In the genomic region with DNA sequence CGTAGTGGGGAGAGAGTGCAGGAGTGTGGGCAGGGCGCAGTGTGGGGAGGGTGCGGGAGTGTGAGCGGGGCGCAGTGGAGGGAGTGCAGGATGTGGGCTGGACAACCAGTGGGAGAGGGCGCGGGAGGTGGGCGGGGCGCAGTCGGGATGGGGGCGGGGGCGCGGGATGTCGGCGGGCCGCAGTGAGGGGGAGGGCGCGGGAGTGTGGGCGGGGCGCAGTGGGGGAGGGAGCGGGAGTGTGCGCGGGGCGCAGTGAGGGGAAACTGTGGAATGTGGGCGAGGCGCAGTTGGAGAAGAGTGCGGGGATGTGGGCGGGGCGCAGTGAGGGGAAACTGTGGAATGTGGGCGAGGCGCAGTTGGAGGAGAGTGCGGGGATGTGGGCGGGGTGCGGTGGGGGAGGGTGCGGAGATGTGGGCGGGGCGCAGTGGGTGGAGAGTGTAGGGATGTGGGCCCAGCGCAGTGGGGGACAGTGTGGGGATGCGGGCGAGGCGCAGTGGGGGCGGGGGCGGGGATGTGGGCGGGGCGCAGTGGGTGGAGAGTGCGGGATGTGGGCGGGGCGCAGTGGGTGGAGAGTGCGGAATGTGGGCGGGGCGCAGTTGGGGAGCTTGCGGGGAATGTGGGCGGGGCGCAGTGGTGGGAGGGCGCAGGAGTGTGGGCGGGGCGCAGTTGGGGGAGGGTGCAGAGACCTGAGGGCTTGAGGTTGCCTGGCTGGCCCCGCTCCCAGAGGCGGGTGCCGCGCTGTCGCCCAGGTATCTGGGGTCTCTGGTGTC, we compare ENCODE assay signal across 8 cellular contexts. TPM values are rescaled to one million over a fixed set of nuclear protein-coding genes. Genes with fewer than 3 reads are reported as not detected.
DNase-seq lines count a peak whose midpoint lies in the region; ATAC-seq and TF ChIP-seq lines count a peak whose summit lies in the region.

Gene NXNL2 (plus strand): TSS at position 723 of the 770 bp plus-strand sequence. CDS start 257 bp downstream, outside the sequence.

- CTCF ChIA-PET in PC-9 (lab: Charles Lee) (interaction anchor here (0.5 to 0.6 kb wide), 4 partner anchors 11 to 820 kb away, joined by 3 to 4 read pairs (median 3); no protein-coding TSS in a partner anchor), GM10248 (lab: Yijun Ruan, JAX) (no interaction called here)

- H3K9me3 ChIP-seq in PC-9 (ENCODE audit: insufficient read depth, low read depth) (no peaks in the 10 kb centered on the region), right atrium auricular region (no peaks in the 10 kb centered on the region)

- H3K79me2 ChIP-seq in PC-9 (ENCODE audit: low read depth), result no peaks in the 10 kb centered on the region

- H3F3A ChIP-seq in PC-9 (ENCODE audit: insufficient read depth, low read depth), result peaks cover 18% of the 10 kb centered on the region

- H3K27me3 Mint-ChIP-seq in progenitor cell of endocrine pancreas, result peaks cover 78% of the 10 kb centered on the region

- H3K4me1 ChIP-seq in PC-9 (replicated peaks; ENCODE audit: insufficient read depth) (peaks cover 33% of the 10 kb centered on the region), right atrium auricular region (peaks cover 0 to 24% of the 10 kb centered on the region in 2 donors)

- peaks cover 18% of the 10 kb centered on the region for H3K4me1 Mint-ChIP-seq in progenitor cell of endocrine pancreas (ENCODE audit: low read depth)

- H3K9me3 Mint-ChIP-seq in progenitor cell of endocrine pancreas (ENCODE audit: low read depth), result no peaks in the 10 kb centered on the region

- H3K9me2 ChIP-seq in PC-9 (ENCODE audit: insufficient read depth), result no peaks in the 10 kb centered on the region

- intact Hi-C loops in PC-9 (cut with micrococcal nuclease; ENCODE audit: unreplicated experiment), result loop anchor here (1.0 to 5.0 kb wide), 5 partner anchors 44 to 362 kb away; no protein-coding TSS in a partner anchor

- no peak for ATAC-seq in GM18873 (IDR thresholded peaks at IDR 0.05; ENCODE audit: low FRiP score, unreplicated experiment)

- peak within 1 kb of the TSS; percentile 61 for H3K4me3 Mint-ChIP-seq in progenitor cell of endocrine pancreas (ENCODE audit: low read depth)

- H4K20me1 ChIP-seq in PC-9 (ENCODE audit: insufficient read depth), result no peaks in the 10 kb centered on the region

- BruUV-seq in PC-9 (replicated peaks; lab: Mats Ljungman, UMichigan), result no TSS peak

- H3K27ac ChIP-seq in PC-9 (peak within 1 kb of the TSS; percentile 65), right atrium auricular region (peak within 1 kb of the TSS; percentile 43 to 67)

- peak within 1 kb of the TSS; percentile 90 for H2AFZ ChIP-seq in PC-9

- DNase-seq in EL (peak; percentile 91), PC-9 (peak; percentile 55 to 90), amniotic stem cell (lab: John Stamatoyannopoulos, UW) (peak; percentile 61), right atrium auricular region (ENCODE audit: low spot score) (peak; percentile 66), progenitor cell of endocrine pancreas (ENCODE audit: low spot score, unreplicated experiment) (peak; percentile 57), HT-29 (ENCODE audit: low spot score) (no peak), GM10248 (ENCODE audit: extremely low spot score) (no peak)

- peak within 1 kb of the TSS; percentile 28 for H3K27ac Mint-ChIP-seq in progenitor cell of endocrine pancreas

- H3K4me2 ChIP-seq in PC-9, result peak within 1 kb of the TSS; percentile 88

- TF ChIP-seq CTCF in PC-9 (conservative IDR thresholded peaks at IDR 0.05), result no peak
- TF ChIP-seq CTCF in right atrium auricular region (IDR thresholded peaks at IDR 0.05), result no peak
- no peak for TF ChIP-seq CTCF in progenitor cell of endocrine pancreas (IDR thresholded peaks at IDR 0.05; ENCODE audit: unreplicated experiment)
- no peak for TF ChIP-seq CTCF in GM10248 (IDR thresholded peaks at IDR 0.05; ENCODE audit: control extremely low read depth, extremely low read depth, low read depth, missing control alignments)

- H3K4me3 ChIP-seq in PC-9 (peak within 1 kb of the TSS; percentile 67), right atrium auricular region (peak within 1 kb of the TSS; percentile 36 to 58)

- no peaks in the 10 kb centered on the region for H3K36me3 ChIP-seq in PC-9 (ENCODE audit: low read depth)
- no peaks in the 10 kb centered on the region for H3K36me3 ChIP-seq in right atrium auricular region

- H3K36me3 Mint-ChIP-seq in progenitor cell of endocrine pancreas (ENCODE audit: insufficient read depth), result no peaks in the 10 kb centered on the region

- H3K27me3 ChIP-seq in PC-9 (ENCODE audit: insufficient read depth, low read depth) (no peaks in the 10 kb centered on the region), right atrium auricular region (peaks cover 0 to 10% of the 10 kb centered on the region in 2 donors)

- POLR2A ChIA-PET in PC-9 (lab: Charles Lee; ENCODE audit: unreplicated experiment), result interaction anchor here (0.5 to 0.6 kb wide), 6 partner anchors 146 to 922 kb away, joined by 3 to 27 read pairs (median 10); partner anchors contain the start of gene SPIN1
- POLR2A ChIA-PET in GM10248 (lab: Yijun Ruan, JAX), result no interaction called here

RNA-seq across cellular contexts. Expression of gene NXNL2, which starts in this region (rescaled TPM):
- total RNA-seq in PC-9 (2021), result 5.5 and 8.7 TPM in 2 replicates
- total RNA-seq in right atrium auricular region, result not detected
- total RNA-seq in progenitor cell of endocrine pancreas, result 0.31 TPM in 1 of 2 replicates, not detected in the other
- not detected in 2 replicates for total RNA-seq in HT-29 (2014; rRNA removed; shearing (Covaris generic))

Comparison
In these comparisons a context has a peak if more than half of its experiments do, and no peak if none do; other contexts are left out.
1. Peak in DNase-seq, H3K4me3 ChIP-seq and H3K27ac ChIP-seq in right atrium auricular region; RNA of the gene not detected or under 1 TPM.
2. Peak in DNase-seq in progenitor cell of endocrine pancreas; RNA of the gene not detected or under 1 TPM.
3. DNase-seq: peak in EL (single experiment), PC-9 (2 of 2) and amniotic stem cell (single experiment); none in HT-29 (single experiment) and GM10248 (single experiment).